8 cellular contexts compared by ENCODE assay signal in the genomic region with DNA sequence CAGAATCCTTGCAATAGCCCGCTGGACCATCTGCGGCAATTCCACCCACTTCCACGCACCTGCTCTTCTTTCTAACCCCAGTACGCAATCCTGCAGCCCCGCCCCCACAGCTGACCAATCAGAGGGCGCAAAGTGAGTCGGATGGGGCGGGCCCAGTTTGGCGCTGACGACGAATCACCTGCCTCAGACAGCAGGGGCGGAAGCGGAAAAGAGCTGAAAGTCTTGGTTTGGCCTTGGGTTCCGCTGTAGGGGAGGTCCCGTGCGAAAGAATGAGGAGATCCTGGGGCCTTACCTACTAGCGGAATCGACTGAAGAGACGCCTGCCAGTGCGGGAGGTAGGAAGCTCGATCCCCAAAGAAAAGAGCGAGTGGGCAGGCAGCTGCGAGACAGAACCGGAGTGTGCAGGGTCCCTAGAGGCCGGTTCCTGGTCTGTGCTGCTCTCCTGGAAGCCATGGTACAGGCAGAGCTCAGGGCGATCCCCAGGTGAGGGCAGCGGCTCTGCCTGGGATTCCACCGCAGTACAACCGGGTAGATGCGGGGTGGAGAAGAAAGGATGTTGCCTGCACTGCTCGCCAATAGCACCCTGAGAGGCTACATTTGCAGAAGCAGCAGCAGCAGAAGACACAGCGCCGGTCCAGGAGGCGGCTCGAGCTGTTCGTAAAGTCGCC. TPM values are rescaled to one million over a fixed set of nuclear protein-coding genes. Genes with fewer than 3 reads are reported as not detected.
DNase-seq lines count a peak whose midpoint lies in the region; ATAC-seq lines count a peak whose summit lies in the region.

Gene TMEM184C, plus strand, starts transcription at position 225 of the 668 bp plus-strand sequence. CDS start 560 bp downstream, outside the sequence.

- ATAC-seq in GM19372 (IDR thresholded peaks at IDR 0.05; ENCODE audit: low read depth, unreplicated experiment) (peak; percentile 99), HG03558 (IDR thresholded peaks at IDR 0.05; ENCODE audit: extremely low read depth, unreplicated experiment) (peak; percentile 99), left lobe of liver (peak; percentile 98)

- peaks cover 9% of the 10 kb centered on the region for H3K27me3 Mint-ChIP-seq in dendritic cell treated with granulocyte-macrophage colony-stimulating factor and Interleukin-4, amounts not matched to agents 40 ng/mL and 50 ng/mL, for 4 days

- H3K4me3 Mint-ChIP-seq in dendritic cell treated with granulocyte-macrophage colony-stimulating factor and Interleukin-4, amounts not matched to agents 40 ng/mL and 50 ng/mL, for 4 days, result peak within 1 kb of the TSS; percentile 94

- intact Hi-C loops in dendritic cell treated with granulocyte-macrophage colony-stimulating factor and Interleukin-4, amounts not matched to agents 40 ng/mL and 50 ng/mL, for 4 days (cut with micrococcal nuclease), result no loop called here

- peaks cover 19% of the 10 kb centered on the region for H3K4me1 Mint-ChIP-seq in dendritic cell treated with granulocyte-macrophage colony-stimulating factor and Interleukin-4, amounts not matched to agents 40 ng/mL and 50 ng/mL, for 4 days (ENCODE audit: low read depth)

- DNase-seq in C1 segment of cervical spinal cord (lab: John Stamatoyannopoulos, UW) (peak; percentile 66 to 97 (median 94)), NCI-H748 treated with DMSO at 0.1 percent for 48 hours (lab: John Stamatoyannopoulos, UW) (peak; percentile 73), left lobe of liver (ENCODE audit: low spot score) (peak; percentile 99)
- peak; percentile 97 to 99 for DNase-seq in activated CD4-positive, alpha-beta T cell treated with anti-CD3 and anti-CD28 coated beads, Interleukin-2, amount 50 U/mL, for 24 hours (ENCODE audit: low read depth in 1 of 2, low spot score in 1 of 2)
- peak; percentile 97 for DNase-seq in stimulated activated CD4-positive, alpha-beta T cell treated with anti-CD3 and anti-CD28 coated beads, Interleukin-2, amount 100 ng/mL, for 4 hours (ENCODE audit: low read depth)

- H3K36me3 Mint-ChIP-seq in dendritic cell treated with granulocyte-macrophage colony-stimulating factor and Interleukin-4, amounts not matched to agents 40 ng/mL and 50 ng/mL, for 4 days (ENCODE audit: low read depth), result peaks cover 29% of the 10 kb centered on the region

- peak within 1 kb of the TSS; percentile 94 for H3K27ac Mint-ChIP-seq in dendritic cell treated with granulocyte-macrophage colony-stimulating factor and Interleukin-4, amounts not matched to agents 40 ng/mL and 50 ng/mL, for 4 days

- no peaks in the 10 kb centered on the region for H3K9me3 Mint-ChIP-seq in dendritic cell treated with granulocyte-macrophage colony-stimulating factor and Interleukin-4, amounts not matched to agents 40 ng/mL and 50 ng/mL, for 4 days

RNA-seq across cellular contexts. Expression of gene TMEM184C, which starts in this region (rescaled TPM):
- 22.0 TPM for total RNA-seq in left lobe of liver

Comparison
In these comparisons a context has a peak if more than half of its experiments do, and no peak if none do; other contexts are left out.
1. Peak in every context shown above with its lines: DNase-seq and ATAC-seq.